1 cellular context compared by ENCODE assay signal in the genomic region with DNA sequence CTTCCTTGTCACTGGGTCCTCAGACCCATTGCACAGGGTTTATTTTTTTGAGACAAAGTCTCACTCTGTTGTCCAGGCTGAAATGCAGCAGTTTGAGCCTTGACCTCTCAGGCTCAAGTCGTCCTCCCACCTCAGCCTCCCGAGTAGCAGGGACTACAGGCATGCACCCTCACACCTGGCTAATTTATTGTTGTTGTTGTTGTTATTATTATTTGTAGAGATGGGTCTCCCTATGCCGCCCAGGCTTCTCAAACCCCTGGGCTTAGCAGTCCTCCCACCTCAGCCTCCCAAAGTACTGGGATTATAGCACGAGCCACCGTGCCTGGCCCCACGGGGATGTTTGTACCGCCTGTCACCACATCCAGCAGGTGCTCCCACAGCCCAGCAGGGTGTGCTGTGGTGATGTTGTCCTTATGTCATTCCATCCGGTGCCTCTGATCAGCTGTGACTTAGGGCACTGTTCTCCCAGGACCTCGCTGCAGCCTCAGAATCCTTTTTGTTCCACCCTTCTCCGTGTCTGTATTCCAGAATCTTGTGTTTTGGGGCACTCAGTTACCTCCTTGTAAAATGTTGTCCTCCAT.
TF ChIP-seq lines count a peak whose summit lies in the region.

No MANE protein-coding gene starts in this region.

TF ChIP-seq in HepG2, 621 proteins besides CTCF, POLR2A, EP300 and RAD21 (continued from another document and continues in another):
- TF ChIP-seq, protein P1, sequence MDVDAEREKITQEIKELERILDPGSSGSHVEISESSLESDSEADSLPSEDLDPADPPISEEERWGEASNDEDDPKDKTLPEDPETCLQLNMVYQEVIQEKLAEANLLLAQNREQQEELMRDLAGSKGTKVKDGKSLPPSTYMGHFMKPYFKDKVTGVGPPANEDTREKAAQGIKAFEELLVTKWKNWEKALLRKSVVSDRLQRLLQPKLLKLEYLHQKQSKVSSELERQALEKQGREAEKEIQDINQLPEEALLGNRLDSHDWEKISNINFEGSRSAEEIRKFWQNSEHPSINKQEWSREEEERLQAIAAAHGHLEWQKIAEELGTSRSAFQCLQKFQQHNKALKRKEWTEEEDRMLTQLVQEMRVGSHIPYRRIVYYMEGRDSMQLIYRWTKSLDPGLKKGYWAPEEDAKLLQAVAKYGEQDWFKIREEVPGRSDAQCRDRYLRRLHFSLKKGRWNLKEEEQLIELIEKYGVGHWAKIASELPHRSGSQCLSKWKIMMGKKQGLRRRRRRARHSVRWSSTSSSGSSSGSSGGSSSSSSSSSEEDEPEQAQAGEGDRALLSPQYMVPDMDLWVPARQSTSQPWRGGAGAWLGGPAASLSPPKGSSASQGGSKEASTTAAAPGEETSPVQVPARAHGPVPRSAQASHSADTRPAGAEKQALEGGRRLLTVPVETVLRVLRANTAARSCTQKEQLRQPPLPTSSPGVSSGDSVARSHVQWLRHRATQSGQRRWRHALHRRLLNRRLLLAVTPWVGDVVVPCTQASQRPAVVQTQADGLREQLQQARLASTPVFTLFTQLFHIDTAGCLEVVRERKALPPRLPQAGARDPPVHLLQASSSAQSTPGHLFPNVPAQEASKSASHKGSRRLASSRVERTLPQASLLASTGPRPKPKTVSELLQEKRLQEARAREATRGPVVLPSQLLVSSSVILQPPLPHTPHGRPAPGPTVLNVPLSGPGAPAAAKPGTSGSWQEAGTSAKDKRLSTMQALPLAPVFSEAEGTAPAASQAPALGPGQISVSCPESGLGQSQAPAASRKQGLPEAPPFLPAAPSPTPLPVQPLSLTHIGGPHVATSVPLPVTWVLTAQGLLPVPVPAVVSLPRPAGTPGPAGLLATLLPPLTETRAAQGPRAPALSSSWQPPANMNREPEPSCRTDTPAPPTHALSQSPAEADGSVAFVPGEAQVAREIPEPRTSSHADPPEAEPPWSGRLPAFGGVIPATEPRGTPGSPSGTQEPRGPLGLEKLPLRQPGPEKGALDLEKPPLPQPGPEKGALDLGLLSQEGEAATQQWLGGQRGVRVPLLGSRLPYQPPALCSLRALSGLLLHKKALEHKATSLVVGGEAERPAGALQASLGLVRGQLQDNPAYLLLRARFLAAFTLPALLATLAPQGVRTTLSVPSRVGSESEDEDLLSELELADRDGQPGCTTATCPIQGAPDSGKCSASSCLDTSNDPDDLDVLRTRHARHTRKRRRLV (CRISPR knock-in tag; IDR thresholded peaks at IDR 0.05): no peak
- TF ChIP-seq, protein P2, sequence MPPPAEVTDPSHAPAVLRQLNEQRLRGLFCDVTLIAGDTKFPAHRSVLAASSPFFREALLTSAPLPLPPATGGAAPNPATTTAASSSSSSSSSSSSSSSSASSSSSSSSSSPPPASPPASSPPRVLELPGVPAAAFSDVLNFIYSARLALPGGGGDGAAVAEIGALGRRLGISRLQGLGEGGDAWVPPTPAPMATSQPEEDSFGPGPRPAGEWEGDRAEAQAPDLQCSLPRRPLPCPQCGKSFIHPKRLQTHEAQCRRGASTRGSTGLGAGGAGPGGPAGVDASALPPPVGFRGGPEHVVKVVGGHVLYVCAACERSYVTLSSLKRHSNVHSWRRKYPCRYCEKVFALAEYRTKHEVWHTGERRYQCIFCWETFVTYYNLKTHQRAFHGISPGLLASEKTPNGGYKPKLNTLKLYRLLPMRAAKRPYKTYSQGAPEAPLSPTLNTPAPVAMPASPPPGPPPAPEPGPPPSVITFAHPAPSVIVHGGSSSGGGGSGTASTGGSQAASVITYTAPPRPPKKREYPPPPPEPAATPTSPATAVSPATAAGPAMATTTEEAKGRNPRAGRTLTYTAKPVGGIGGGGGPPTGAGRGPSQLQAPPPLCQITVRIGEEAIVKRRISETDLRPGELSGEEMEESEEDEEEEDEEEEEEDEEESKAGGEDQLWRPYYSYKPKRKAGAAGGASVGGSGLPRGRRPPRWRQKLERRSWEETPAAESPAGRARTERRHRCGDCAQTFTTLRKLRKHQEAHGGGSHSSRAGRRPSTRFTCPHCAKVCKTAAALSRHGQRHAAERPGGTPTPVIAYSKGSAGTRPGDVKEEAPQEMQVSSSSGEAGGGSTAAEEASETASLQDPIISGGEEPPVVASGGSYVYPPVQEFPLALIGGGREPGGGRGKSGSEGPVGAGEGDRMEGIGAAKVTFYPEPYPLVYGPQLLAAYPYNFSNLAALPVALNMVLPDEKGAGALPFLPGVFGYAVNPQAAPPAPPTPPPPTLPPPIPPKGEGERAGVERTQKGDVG (CRISPR knock-in tag; IDR thresholded peaks at IDR 0.05; ENCODE audit: borderline replicate concordance): no peak
- TF ChIP-seq, protein P3, sequence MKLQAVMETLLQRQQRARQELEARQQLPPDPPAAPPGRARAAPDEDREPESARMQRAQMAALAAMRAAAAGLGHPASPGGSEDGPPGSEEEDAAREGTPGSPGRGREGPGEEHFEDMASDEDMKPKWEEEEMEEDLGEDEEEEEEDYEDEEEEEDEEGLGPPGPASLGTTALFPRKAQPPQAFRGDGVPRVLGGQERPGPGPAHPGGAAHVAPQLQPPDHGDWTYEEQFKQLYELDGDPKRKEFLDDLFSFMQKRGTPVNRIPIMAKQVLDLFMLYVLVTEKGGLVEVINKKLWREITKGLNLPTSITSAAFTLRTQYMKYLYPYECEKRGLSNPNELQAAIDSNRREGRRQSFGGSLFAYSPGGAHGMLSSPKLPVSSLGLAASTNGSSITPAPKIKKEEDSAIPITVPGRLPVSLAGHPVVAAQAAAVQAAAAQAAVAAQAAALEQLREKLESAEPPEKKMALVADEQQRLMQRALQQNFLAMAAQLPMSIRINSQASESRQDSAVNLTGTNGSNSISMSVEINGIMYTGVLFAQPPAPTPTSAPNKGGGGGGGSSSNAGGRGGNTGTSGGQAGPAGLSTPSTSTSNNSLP (IDR thresholded peaks at IDR 0.05; ENCODE audit: low read depth, low read length): peak; percentile 28; the same call in 1 of the 2 replicates
- TF ChIP-seq FOXA3 (CRISPR knock-in tag; IDR thresholded peaks at IDR 0.05): peak; percentile 52
- 0 out of 2 replicates have a peak, but pooled peaks have one; percentile 26 for TF ChIP-seq TARDBP (CRISPR knock-in tag; IDR thresholded peaks at IDR 0.05)
- no peak for TF ChIP-seq SIX1 (CRISPR knock-in tag; IDR thresholded peaks at IDR 0.05; ENCODE audit: borderline replicate concordance)
- no peak for TF ChIP-seq FOXA1 (IDR thresholded peaks at IDR 0.05)
- peak; percentile 82 for TF ChIP-seq FOXA1 (CRISPR knock-in tag; IDR thresholded peaks at IDR 0.05)
- TF ChIP-seq, protein P4, sequence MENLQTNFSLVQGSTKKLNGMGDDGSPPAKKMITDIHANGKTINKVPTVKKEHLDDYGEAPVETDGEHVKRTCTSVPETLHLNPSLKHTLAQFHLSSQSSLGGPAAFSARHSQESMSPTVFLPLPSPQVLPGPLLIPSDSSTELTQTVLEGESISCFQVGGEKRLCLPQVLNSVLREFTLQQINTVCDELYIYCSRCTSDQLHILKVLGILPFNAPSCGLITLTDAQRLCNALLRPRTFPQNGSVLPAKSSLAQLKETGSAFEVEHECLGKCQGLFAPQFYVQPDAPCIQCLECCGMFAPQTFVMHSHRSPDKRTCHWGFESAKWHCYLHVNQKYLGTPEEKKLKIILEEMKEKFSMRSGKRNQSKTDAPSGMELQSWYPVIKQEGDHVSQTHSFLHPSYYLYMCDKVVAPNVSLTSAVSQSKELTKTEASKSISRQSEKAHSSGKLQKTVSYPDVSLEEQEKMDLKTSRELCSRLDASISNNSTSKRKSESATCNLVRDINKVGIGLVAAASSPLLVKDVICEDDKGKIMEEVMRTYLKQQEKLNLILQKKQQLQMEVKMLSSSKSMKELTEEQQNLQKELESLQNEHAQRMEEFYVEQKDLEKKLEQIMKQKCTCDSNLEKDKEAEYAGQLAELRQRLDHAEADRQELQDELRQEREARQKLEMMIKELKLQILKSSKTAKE (CRISPR knock-in tag; IDR thresholded peaks at IDR 0.05; ENCODE audit: borderline replicate concordance): 0 out of 2 replicates have a peak, but pooled peaks have one; percentile 19
- TF ChIP-seq ZNF564 (CRISPR knock-in tag; IDR thresholded peaks at IDR 0.05): no peak
- TF ChIP-seq, protein P5, sequence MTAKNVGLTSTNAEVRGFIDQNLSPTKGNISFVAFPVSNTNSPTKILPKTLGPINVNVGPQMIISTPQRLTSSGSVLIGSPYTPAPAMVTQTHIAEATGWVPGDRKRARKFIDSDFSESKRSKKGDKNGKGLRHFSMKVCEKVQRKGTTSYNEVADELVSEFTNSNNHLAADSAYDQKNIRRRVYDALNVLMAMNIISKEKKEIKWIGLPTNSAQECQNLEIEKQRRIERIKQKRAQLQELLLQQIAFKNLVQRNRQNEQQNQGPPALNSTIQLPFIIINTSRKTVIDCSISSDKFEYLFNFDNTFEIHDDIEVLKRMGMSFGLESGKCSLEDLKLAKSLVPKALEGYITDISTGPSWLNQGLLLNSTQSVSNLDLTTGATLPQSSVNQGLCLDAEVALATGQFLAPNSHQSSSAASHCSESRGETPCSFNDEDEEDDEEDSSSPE (CRISPR knock-in tag; IDR thresholded peaks at IDR 0.05): no peak
- TF ChIP-seq TAF1 (CRISPR knock-in tag; IDR thresholded peaks at IDR 0.05): no peak
- TF ChIP-seq ZNF644 (CRISPR knock-in tag; IDR thresholded peaks at IDR 0.05; ENCODE audit: low read depth): no peak
- no peak for TF ChIP-seq YEATS2 (CRISPR knock-in tag; IDR thresholded peaks at IDR 0.05; ENCODE audit: borderline replicate concordance)
- peak; percentile 41; the same call in 1 of the 2 replicates for TF ChIP-seq HDAC2 (CRISPR knock-in tag; IDR thresholded peaks at IDR 0.05)
- no peak for TF ChIP-seq MYC (CRISPR knock-in tag; IDR thresholded peaks at IDR 0.05; ENCODE audit: borderline replicate concordance)
- TF ChIP-seq ZFP62 (CRISPR knock-in tag; IDR thresholded peaks at IDR 0.05): no peak
- TF ChIP-seq ZC3H4 (CRISPR knock-in tag; IDR thresholded peaks at IDR 0.05; ENCODE audit: borderline replicate concordance): no peak
- 0 out of 2 replicates have a peak, but pooled peaks have one; percentile 26 for TF ChIP-seq KAT8 (CRISPR knock-in tag; IDR thresholded peaks at IDR 0.05)
- 0 out of 2 replicates have a peak, but pooled peaks have one; percentile 20 for TF ChIP-seq ZBTB21 (CRISPR knock-in tag; IDR thresholded peaks at IDR 0.05)
- TF ChIP-seq PCBP1 (IDR thresholded peaks at IDR 0.05; ENCODE audit: borderline replicate concordance, low read depth, low read length): no peak
- TF ChIP-seq ETV6 (CRISPR knock-in tag; conservative IDR thresholded peaks at IDR 0.05): no peak
- no peak for TF ChIP-seq SRSF1 (optimal IDR thresholded peaks at IDR 0.05; ENCODE audit: low read depth, low read length)
- peak; percentile 70 for TF ChIP-seq FOXO1 (CRISPR knock-in tag; IDR thresholded peaks at IDR 0.05)
- no peak for TF ChIP-seq JDP2 (CRISPR knock-in tag; IDR thresholded peaks at IDR 0.05; ENCODE audit: borderline replicate concordance)
- TF ChIP-seq, protein P6, sequence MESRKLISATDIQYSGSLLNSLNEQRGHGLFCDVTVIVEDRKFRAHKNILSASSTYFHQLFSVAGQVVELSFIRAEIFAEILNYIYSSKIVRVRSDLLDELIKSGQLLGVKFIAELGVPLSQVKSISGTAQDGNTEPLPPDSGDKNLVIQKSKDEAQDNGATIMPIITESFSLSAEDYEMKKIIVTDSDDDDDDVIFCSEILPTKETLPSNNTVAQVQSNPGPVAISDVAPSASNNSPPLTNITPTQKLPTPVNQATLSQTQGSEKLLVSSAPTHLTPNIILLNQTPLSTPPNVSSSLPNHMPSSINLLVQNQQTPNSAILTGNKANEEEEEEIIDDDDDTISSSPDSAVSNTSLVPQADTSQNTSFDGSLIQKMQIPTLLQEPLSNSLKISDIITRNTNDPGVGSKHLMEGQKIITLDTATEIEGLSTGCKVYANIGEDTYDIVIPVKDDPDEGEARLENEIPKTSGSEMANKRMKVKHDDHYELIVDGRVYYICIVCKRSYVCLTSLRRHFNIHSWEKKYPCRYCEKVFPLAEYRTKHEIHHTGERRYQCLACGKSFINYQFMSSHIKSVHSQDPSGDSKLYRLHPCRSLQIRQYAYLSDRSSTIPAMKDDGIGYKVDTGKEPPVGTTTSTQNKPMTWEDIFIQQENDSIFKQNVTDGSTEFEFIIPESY (CRISPR knock-in tag; IDR thresholded peaks at IDR 0.05): peak; percentile 84; the same call in 1 of the 2 replicates
- no peak for TF ChIP-seq ZNF879 (CRISPR knock-in tag; IDR thresholded peaks at IDR 0.05)
- no peak for TF ChIP-seq CCAR2 (optimal IDR thresholded peaks at IDR 0.05; ENCODE audit: low read depth, low read length)
- TF ChIP-seq, protein P7, sequence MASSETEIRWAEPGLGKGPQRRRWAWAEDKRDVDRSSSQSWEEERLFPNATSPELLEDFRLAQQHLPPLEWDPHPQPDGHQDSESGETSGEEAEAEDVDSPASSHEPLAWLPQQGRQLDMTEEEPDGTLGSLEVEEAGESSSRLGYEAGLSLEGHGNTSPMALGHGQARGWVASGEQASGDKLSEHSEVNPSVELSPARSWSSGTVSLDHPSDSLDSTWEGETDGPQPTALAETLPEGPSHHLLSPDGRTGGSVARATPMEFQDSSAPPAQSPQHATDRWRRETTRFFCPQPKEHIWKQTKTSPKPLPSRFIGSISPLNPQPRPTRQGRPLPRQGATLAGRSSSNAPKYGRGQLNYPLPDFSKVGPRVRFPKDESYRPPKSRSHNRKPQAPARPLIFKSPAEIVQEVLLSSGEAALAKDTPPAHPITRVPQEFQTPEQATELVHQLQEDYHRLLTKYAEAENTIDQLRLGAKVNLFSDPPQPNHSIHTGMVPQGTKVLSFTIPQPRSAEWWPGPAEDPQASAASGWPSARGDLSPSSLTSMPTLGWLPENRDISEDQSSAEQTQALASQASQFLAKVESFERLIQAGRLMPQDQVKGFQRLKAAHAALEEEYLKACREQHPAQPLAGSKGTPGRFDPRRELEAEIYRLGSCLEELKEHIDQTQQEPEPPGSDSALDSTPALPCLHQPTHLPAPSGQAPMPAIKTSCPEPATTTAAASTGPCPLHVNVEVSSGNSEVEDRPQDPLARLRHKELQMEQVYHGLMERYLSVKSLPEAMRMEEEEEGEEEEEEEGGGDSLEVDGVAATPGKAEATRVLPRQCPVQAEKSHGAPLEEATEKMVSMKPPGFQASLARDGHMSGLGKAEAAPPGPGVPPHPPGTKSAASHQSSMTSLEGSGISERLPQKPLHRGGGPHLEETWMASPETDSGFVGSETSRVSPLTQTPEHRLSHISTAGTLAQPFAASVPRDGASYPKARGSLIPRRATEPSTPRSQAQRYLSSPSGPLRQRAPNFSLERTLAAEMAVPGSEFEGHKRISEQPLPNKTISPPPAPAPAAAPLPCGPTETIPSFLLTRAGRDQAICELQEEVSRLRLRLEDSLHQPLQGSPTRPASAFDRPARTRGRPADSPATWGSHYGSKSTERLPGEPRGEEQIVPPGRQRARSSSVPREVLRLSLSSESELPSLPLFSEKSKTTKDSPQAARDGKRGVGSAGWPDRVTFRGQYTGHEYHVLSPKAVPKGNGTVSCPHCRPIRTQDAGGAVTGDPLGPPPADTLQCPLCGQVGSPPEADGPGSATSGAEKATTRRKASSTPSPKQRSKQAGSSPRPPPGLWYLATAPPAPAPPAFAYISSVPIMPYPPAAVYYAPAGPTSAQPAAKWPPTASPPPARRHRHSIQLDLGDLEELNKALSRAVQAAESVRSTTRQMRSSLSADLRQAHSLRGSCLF (CRISPR knock-in tag; IDR thresholded peaks at IDR 0.05; ENCODE audit: borderline replicate concordance): no peak
- TF ChIP-seq MLLT10 (CRISPR knock-in tag; IDR thresholded peaks at IDR 0.05): no peak
- TF ChIP-seq, protein P8, sequence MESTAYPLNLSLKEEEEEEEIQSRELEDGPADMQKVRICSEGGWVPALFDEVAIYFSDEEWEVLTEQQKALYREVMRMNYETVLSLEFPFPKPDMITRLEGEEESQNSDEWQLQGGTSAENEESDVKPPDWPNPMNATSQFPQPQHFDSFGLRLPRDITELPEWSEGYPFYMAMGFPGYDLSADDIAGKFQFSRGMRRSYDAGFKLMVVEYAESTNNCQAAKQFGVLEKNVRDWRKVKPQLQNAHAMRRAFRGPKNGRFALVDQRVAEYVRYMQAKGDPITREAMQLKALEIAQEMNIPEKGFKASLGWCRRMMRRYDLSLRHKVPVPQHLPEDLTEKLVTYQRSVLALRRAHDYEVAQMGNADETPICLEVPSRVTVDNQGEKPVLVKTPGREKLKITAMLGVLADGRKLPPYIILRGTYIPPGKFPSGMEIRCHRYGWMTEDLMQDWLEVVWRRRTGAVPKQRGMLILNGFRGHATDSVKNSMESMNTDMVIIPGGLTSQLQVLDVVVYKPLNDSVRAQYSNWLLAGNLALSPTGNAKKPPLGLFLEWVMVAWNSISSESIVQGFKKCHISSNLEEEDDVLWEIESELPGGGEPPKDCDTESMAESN (CRISPR knock-in tag; conservative IDR thresholded peaks at IDR 0.05): 0 out of 2 replicates have a peak, but pooled peaks have one; percentile 29
